In the genomic region with DNA sequence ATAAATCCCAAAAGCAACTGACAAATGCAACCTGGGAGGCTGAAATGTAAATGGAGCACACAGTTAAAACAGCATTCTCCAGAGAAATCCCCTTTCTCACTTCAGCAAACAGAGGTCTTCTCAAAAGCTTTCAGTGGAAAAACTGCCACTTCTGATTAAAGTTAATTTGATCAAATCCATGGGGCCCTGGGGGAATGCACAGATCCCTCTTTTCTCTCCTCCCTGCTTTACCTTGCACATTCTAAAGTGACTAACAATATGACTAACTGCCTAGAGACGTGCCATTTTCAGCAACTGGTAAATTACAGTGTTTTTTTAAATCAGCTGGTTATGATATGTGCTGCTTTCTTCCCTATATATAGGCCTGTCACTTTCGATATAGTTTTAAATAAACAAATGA, we compare ENCODE assay signal across 1 cellular context.
TF ChIP-seq lines count a peak whose summit lies in the region.

No MANE protein-coding gene starts in this region.

TF ChIP-seq in HepG2, 621 proteins besides CTCF, POLR2A, EP300 and RAD21 (continued from another document):
- TF ChIP-seq ZSCAN29 (CRISPR knock-in tag; conservative IDR thresholded peaks at IDR 0.05): no peak
- TF ChIP-seq FOXA3 (CRISPR knock-in tag; IDR thresholded peaks at IDR 0.05): no peak
- no peak for TF ChIP-seq ZNF224 (CRISPR knock-in tag; IDR thresholded peaks at IDR 0.05)
- TF ChIP-seq, protein P1, sequence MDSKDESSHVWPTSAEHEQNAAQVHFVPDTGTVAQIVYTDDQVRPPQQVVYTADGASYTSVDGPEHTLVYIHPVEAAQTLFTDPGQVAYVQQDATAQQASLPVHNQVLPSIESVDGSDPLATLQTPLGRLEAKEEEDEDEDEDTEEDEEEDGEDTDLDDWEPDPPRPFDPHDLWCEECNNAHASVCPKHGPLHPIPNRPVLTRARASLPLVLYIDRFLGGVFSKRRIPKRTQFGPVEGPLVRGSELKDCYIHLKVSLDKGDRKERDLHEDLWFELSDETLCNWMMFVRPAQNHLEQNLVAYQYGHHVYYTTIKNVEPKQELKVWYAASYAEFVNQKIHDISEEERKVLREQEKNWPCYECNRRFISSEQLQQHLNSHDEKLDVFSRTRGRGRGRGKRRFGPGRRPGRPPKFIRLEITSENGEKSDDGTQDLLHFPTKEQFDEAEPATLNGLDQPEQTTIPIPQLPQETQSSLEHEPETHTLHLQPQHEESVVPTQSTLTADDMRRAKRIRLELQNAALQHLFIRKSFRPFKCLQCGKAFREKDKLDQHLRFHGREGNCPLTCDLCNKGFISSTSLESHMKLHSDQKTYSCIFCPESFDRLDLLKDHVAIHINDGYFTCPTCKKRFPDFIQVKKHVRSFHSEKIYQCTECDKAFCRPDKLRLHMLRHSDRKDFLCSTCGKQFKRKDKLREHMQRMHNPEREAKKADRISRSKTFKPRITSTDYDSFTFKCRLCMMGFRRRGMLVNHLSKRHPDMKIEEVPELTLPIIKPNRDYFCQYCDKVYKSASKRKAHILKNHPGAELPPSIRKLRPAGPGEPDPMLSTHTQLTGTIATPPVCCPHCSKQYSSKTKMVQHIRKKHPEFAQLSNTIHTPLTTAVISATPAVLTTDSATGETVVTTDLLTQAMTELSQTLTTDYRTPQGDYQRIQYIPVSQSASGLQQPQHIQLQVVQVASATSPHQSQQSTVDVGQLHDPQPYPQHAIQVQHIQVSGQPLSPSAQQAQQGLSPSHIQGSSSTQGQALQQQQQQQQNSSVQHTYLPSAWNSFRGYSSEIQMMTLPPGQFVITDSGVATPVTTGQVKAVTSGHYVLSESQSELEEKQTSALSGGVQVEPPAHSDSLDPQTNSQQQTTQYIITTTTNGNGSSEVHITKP (CRISPR knock-in tag; IDR thresholded peaks at IDR 0.05; ENCODE audit: low read depth): no peak
- no peak for TF ChIP-seq ZNF570 (CRISPR knock-in tag; IDR thresholded peaks at IDR 0.05; ENCODE audit: borderline replicate concordance)
- TF ChIP-seq, protein P2, sequence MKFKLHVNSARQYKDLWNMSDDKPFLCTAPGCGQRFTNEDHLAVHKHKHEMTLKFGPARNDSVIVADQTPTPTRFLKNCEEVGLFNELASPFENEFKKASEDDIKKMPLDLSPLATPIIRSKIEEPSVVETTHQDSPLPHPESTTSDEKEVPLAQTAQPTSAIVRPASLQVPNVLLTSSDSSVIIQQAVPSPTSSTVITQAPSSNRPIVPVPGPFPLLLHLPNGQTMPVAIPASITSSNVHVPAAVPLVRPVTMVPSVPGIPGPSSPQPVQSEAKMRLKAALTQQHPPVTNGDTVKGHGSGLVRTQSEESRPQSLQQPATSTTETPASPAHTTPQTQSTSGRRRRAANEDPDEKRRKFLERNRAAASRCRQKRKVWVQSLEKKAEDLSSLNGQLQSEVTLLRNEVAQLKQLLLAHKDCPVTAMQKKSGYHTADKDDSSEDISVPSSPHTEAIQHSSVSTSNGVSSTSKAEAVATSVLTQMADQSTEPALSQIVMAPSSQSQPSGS (CRISPR knock-in tag; IDR thresholded peaks at IDR 0.05): no peak
- TF ChIP-seq, protein P3, sequence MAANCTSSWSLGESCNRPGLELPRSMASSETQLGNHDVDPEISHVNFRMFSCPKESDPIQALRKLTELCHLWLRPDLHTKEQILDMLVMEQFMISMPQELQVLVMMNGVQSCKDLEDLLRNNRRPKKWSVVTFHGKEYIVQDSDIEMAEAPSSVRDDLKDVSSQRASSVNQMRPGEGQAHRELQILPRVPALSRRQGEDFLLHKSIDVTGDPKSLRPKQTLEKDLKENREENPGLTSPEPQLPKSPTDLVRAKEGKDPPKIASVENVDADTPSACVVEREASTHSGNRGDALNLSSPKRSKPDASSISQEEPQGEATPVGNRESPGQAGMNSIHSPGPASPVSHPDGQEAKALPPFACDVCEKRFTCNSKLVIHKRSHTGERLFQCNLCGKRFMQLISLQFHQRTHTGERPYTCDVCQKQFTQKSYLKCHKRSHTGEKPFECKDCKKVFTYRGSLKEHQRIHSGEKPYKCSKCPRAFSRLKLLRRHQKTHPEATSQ (CRISPR knock-in tag; IDR thresholded peaks at IDR 0.05; ENCODE audit: borderline replicate concordance): no peak
- no peak for TF ChIP-seq MZF1 (CRISPR knock-in tag; IDR thresholded peaks at IDR 0.05; ENCODE audit: borderline replicate concordance)
- TF ChIP-seq, protein P4, sequence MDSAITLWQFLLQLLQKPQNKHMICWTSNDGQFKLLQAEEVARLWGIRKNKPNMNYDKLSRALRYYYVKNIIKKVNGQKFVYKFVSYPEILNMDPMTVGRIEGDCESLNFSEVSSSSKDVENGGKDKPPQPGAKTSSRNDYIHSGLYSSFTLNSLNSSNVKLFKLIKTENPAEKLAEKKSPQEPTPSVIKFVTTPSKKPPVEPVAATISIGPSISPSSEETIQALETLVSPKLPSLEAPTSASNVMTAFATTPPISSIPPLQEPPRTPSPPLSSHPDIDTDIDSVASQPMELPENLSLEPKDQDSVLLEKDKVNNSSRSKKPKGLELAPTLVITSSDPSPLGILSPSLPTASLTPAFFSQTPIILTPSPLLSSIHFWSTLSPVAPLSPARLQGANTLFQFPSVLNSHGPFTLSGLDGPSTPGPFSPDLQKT (CRISPR knock-in tag; IDR thresholded peaks at IDR 0.05; ENCODE audit: borderline replicate concordance): no peak
- TF ChIP-seq ZNF788 (CRISPR knock-in tag; IDR thresholded peaks at IDR 0.05; ENCODE audit: borderline replicate concordance): no peak
- TF ChIP-seq, protein P5, sequence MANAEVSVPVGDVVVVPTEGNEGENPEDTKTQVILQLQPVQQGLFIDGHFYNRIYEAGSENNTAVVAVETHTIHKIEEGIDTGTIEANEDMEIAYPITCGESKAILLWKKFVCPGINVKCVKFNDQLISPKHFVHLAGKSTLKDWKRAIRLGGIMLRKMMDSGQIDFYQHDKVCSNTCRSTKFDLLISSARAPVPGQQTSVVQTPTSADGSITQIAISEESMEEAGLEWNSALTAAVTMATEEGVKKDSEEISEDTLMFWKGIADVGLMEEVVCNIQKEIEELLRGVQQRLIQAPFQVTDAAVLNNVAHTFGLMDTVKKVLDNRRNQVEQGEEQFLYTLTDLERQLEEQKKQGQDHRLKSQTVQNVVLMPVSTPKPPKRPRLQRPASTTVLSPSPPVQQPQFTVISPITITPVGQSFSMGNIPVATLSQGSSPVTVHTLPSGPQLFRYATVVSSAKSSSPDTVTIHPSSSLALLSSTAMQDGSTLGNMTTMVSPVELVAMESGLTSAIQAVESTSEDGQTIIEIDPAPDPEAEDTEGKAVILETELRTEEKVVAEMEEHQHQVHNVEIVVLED (CRISPR knock-in tag; IDR thresholded peaks at IDR 0.05; ENCODE audit: borderline replicate concordance): no peak
- no peak for TF ChIP-seq ZNF598 (CRISPR knock-in tag; IDR thresholded peaks at IDR 0.05; ENCODE audit: borderline replicate concordance)
- no peak for TF ChIP-seq ATM (IDR thresholded peaks at IDR 0.05; ENCODE audit: borderline replicate concordance)
